In genomic region chr2:68715353-68716041, GRCh38 we compare ENCODE assay signal across 7 cellular contexts. TPM values are rescaled to one million over a fixed set of nuclear protein-coding genes. Genes with fewer than 3 reads are reported as not detected.
DNase-seq lines count a peak whose midpoint lies in the region; ATAC-seq, FAIRE-seq and TF ChIP-seq lines count a peak whose summit lies in the region.

No MANE protein-coding gene starts in this region.

- H3K27ac ChIP-seq in Panc1 (ENCODE audit: low read length) = no peak overlapping the region
- H3K27ac ChIP-seq in K562 (ENCODE audit: extremely low read depth, low read depth, low read length) = no peak overlapping the region

- ATAC-seq in GM19463 (IDR thresholded peaks at IDR 0.05; ENCODE audit: unreplicated experiment) (peak; percentile 55), HG03520 (IDR thresholded peaks at IDR 0.05; ENCODE audit: unreplicated experiment) (peak; percentile 58), Panc1 (peak; percentile 84), K562 (peak; percentile 99)
- no peak for ATAC-seq in stimulated activated naive CD8-positive, alpha-beta T cell treated with anti-CD3 and anti-CD28 coated beads, Interleukin-15, Interleukin-2, amounts not matched to agents 100 U/mL and 50 U/mL, for 24 hours

- no peaks in the 10 kb centered on the region for H4K20me1 ChIP-seq in K562 (replicated peaks; ENCODE audit: control insufficient read depth, insufficient read depth, low read length)

- peak; percentile 54 to 84 for TF ChIP-seq RAD21 in K562 (CRISPR knock-in tag; conservative IDR thresholded peaks at IDR 0.05 in 1 of 2, IDR thresholded peaks at IDR 0.05 in 1 of 2)

- H3K4me3 ChIP-seq in Panc1 (ENCODE audit: low read depth in 2 of 2, low read length in 2 of 2) (no peak overlapping the region), K562 (no peak overlapping the region)

- no peaks in the 10 kb centered on the region for H3K9me1 ChIP-seq in K562 (ENCODE audit: control insufficient read depth, insufficient read depth, low read length)

- H3K4me1 ChIP-seq in Panc1 (ENCODE audit: control insufficient read depth, insufficient read depth, low read length) (no peaks in the 10 kb centered on the region), K562 (replicated peaks in 1 of 2; ENCODE audit: control insufficient read depth in 2 of 2, insufficient read depth in 2 of 2, low read length in 2 of 2) (peaks cover 0 to 6% of the 10 kb centered on the region in 2 experiments; a peak in 2 of 5 replicates)

- peak; percentile 53 for DNase-seq in EL
- DNase-seq in Panc1 (ENCODE audit: low read depth, low spot score) = peak; percentile 15
- DNase-seq in K562 (ENCODE audit: extremely low read depth in 1 of 4, low spot score in 3 of 4) = peak; percentile 72 to 81 (median 76)
- peak; percentile 60 for DNase-seq in iris pigment epithelial cell (ENCODE audit: low read depth)
- DNase-seq in stimulated activated naive CD8-positive, alpha-beta T cell treated with anti-CD3 and anti-CD28 coated beads, Interleukin-15, Interleukin-2, amounts not matched to agents 100 U/mL and 50 U/mL, for 24 hours = peak; percentile 69

- TF ChIP-seq CTCF in Panc1 (IDR thresholded peaks at IDR 0.05) (peak; percentile 80), K562 (IDR thresholded peaks at IDR 0.05 in 2 of 3, conservative IDR thresholded peaks at IDR 0.05 in 1 of 3; ENCODE audit: insufficient read depth in 2 of 3, low read depth in 1 of 3, low read length in 3 of 3) (peak; percentile 84 to 88 (median 84))

- in situ Hi-C loops in Panc1 (cut with HindIII; ENCODE audit: low pct_unique_long_range_greater_than_20kb, low sequenced_read_pairs) = no loop called here
- in situ Hi-C loops in K562 (cut with MboI) = no loop called here

- H3K27me3 ChIP-seq in Panc1 (ENCODE audit: control insufficient read depth, insufficient read depth, low read length) = no peaks in the 10 kb centered on the region
- H3K27me3 ChIP-seq in K562 (ENCODE audit: control insufficient read depth in 2 of 2, insufficient read depth in 2 of 2, low read length in 2 of 2) = no peaks in the 10 kb centered on the region

- no peaks in the 10 kb centered on the region for H3K9me3 ChIP-seq in Panc1 (ENCODE audit: control insufficient read depth, insufficient read depth, low read depth, low read length)
- H3K9me3 ChIP-seq in K562 (replicated peaks; ENCODE audit: control insufficient read depth, insufficient read depth, low read depth, low read length) = no peaks in the 10 kb centered on the region

- no peaks in the 10 kb centered on the region for H3K79me2 ChIP-seq in K562 (ENCODE audit: control insufficient read depth, insufficient read depth, low read length)

- WGBS in K562 (ENCODE audit: insufficient coverage, low coverage, missing lambda C conversion rate) = 18% methylated on average over 13 of the region's 13 CpGs

- H2AFZ ChIP-seq in K562 (ENCODE audit: low read depth, low read length) = peak overlapping the region; percentile 74

- peak; percentile 92 for FAIRE-seq in K562 (lab: Jason Lieb, UNC)

- CTCF ChIA-PET in Panc1 (lab: Charles Lee) = no interaction called here
- CTCF ChIA-PET in K562 (lab: Yijun Ruan, JAX; ENCODE audit: low intra/inter-chr PET ratio) = interaction anchor here (0.9 to 1.5 kb wide), 3 partner anchors 210 to 252 kb away, joined by 3 to 7 read pairs (median 7); no protein-coding TSS in a partner anchor

- BruUV-seq in Panc1 (replicated peaks; lab: Mats Ljungman, UMichigan) (no TSS peak), K562 (replicated peaks; lab: Mats Ljungman, UMichigan) (no TSS peak)

- no peak for TF ChIP-seq POLR2A in K562 (conservative IDR thresholded peaks at IDR 0.05)

- intact Hi-C loops in Panc1 (cut with micrococcal nuclease; ENCODE audit: unreplicated experiment) (no loop called here), K562 (cut with micrococcal nuclease) (loop anchor here (1.0 to 10.0 kb wide), 3 partner anchors 121 to 252 kb away; no protein-coding TSS in a partner anchor)

- no peak overlapping the region for H3K9ac ChIP-seq in K562 (ENCODE audit: insufficient read depth in 1 of 2, low read depth in 2 of 2, low read length in 2 of 2)

- peak overlapping the region; percentile 55 for H3K4me2 ChIP-seq in K562 (ENCODE audit: insufficient read depth, low read length)

- TF ChIP-seq EP300 in K562 (IDR thresholded peaks at IDR 0.05; ENCODE audit: low read length) = no peak

- H3K36me3 ChIP-seq in Panc1 (ENCODE audit: control insufficient read depth, insufficient read depth, low read length) (no peaks in the 10 kb centered on the region), K562 (ENCODE audit: control insufficient read depth, insufficient read depth, low read length) (no peaks in the 10 kb centered on the region)

- POLR2A ChIA-PET in Panc1 (lab: Charles Lee) (no interaction called here), K562 (lab: Yijun Ruan, JAX) (no interaction called here)

TF ChIP-seq in K562, 482 proteins besides CTCF, POLR2A, EP300 and RAD21 (continues in another document):
- TF ChIP-seq ZNF764 (CRISPR knock-in tag; IDR thresholded peaks at IDR 0.05; ENCODE audit: low read depth) (no peak), PCBP2 (IDR thresholded peaks at IDR 0.05; ENCODE audit: low read depth, low read length, poor library complexity, severe bottlenecking) (no peak), PRDM10 (IDR thresholded peaks at IDR 0.05; ENCODE audit: partially characterized antibody) (peak; percentile 1), ZNF740 (CRISPR knock-in tag; IDR thresholded peaks at IDR 0.05) (no peak), ZNF740 (tag; IDR thresholded peaks at IDR 0.05) (no peak), USF2 (CRISPR knock-in tag; IDR thresholded peaks at IDR 0.05) (peak; percentile 75), SNIP1 (IDR thresholded peaks at IDR 0.05; ENCODE audit: low read depth) (no peak), ZNF24 (IDR thresholded peaks at IDR 0.05) (0 out of 2 replicates have a peak, but pooled peaks have one; percentile 11), CEBPG (CRISPR knock-in tag; IDR thresholded peaks at IDR 0.05) (no peak), CEBPG (tag; conservative IDR thresholded peaks at IDR 0.05 in 1 of 2, IDR thresholded peaks at IDR 0.05 in 1 of 2) (no peak)

RNA-seq across cellular contexts. Expression of gene ARHGAP25, which starts 19.1 kb away (rescaled TPM):
- total RNA-seq in Panc1 (2021; ENCODE audit: unreplicated experiment) (0.49 TPM), K562 (2014; rRNA removed) (10.0 and 12.8 TPM in 2 replicates), K562 (2014; rRNA removed; fragmentation: Illumina TruSeq; extraction: Trizol) (9.7 and 13.1 TPM in 2 replicates), K562 (2015; rRNA removed; fragmentation: Illumina TruSeq; extraction: Trizol) (9.7 and 10.7 TPM in 2 replicates), K562 (2021) (9.8 and 13.2 TPM in 2 replicates)
- polyA plus RNA-seq in Panc1 (2012; ENCODE audit: insufficient read length) = not detected
- 12.4 and 14.6 TPM in 2 replicates for total RNA-seq in K562 (2011; cell fraction: chromatin; rRNA removed; ENCODE audit: low replicate concordance)
- total RNA-seq in K562 (2011; cell fraction: nucleolus; rRNA removed) = 7.8 and 9.2 TPM in 2 replicates
- total RNA-seq in K562 (2011; cell fraction: nucleoplasm; rRNA removed) = 8.2 and 9.0 TPM in 2 replicates
- polyA plus RNA-seq in K562 (2011; rRNA removed) (3.7 and 12.5 TPM in 2 replicates), K562 (2014; fragmentation: Illumina TruSeq; extraction: Trizol) (14.8 and 16.0 TPM in 2 replicates), K562 (2014; fragmentation: Nextera tagmentation; extraction: Ambion mirVana) (1 to 10 TPM; 4.9 to 6.8 TPM), K562 (2014; rRNA removed) (7.7 and 11.6 TPM in 2 replicates)
- 3.7 and 10.4 TPM in 2 replicates for polyA plus RNA-seq in K562 (2011; cell fraction: cytosol; rRNA removed)
- polyA plus RNA-seq in K562 (2011; cell fraction: nucleus; rRNA removed) = 4.7 and 19.4 TPM in 2 replicates
- 16.8 and 21.5 TPM in 2 replicates for polyA plus RNA-seq in K562 (2012)
- 3.0 and 9.5 TPM in 2 replicates for polyA minus RNA-seq in K562 (2011; rRNA and poly(A)+ RNA removed)
- 0.73 and 5.9 TPM in 2 replicates for polyA minus RNA-seq in K562 (2011; cell fraction: cytosol; rRNA and poly(A)+ RNA removed)
- polyA minus RNA-seq in K562 (2011; cell fraction: nucleus; rRNA and poly(A)+ RNA removed) = 3.0 and 7.9 TPM in 2 replicates

Comparison
In these comparisons a context has a peak if more than half of its experiments do, and no peak if none do; other contexts are left out.
1. DNase-seq: peak in every context shown above with its lines; median percentile 76 in K562; 69 in stimulated activated naive CD8-positive, alpha-beta T cell treated with anti-CD3 and anti-CD28 coated beads, Interleukin-15, Interleukin-2, amounts not matched to agents 100 U/mL and 50 U/mL, for 24 hours; 60 in iris pigment epithelial cell; 53 in EL; 15 in Panc1.